10 cellular contexts compared by ENCODE assay signal in the genomic region with DNA sequence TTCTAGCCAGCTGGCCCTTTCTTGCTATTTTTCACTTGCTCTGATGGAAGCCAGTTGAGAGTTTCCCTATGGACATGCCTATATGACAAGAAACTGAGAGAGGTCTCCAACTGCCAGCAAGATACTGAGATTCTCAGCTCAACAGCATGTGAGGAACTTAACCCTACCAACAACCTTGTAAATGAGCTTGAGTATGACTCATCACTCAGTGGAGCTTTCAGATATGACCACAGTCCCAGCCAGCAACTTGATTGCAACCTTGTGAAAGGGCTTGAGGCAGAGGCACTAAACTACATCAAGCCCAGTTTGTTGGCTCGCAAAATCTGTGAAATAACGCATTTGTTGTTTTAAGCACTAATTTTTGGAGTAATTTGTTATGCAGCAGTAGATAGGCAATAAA.
DNase-seq lines count a peak whose midpoint lies in the region; ATAC-seq, FAIRE-seq and TF ChIP-seq lines count a peak whose summit lies in the region.
"Had no signal": no experiment of that assay in that cellular context is flagged by ENCODE, and none has a peak within 500 bp of the region (broad histone marks: within the 10 kb centered on the region; RNA-seq: fewer than 3 reads in every experiment).

No MANE protein-coding gene starts in this region.

- no peaks in the 10 kb centered on the region for H3K27me3 ChIP-seq in thyroid gland

- no peak overlapping the region for H3K27ac ChIP-seq in thyroid gland
- H3K27ac ChIP-seq: KMS-11 had no signal

- peak; percentile 98 for ATAC-seq in GM21619 (IDR thresholded peaks at IDR 0.05; ENCODE audit: unreplicated experiment)

- H3K36me3 ChIP-seq in thyroid gland, result no peaks in the 10 kb centered on the region

- 40 to 60% methylated on average over 2 of the region's 2 CpGs for WGBS in thyroid gland, 2 donors

- no peaks in the 10 kb centered on the region for H3K4me1 ChIP-seq in thyroid gland

- no peak overlapping the region for H3K4me3 ChIP-seq in thyroid gland (replicated peaks in 1 of 3)

- DNase-seq in EH (ENCODE audit: low read depth) (peak; percentile 72), HTR-8/SVneo (ENCODE audit: insufficient read length, low spot score) (peak; percentile 53), fibroblast of peridontal ligament (ENCODE audit: extremely low read depth) (peak; percentile 68), thyroid gland (no peak), NCI-H1694 treated with DMSO at 0.1 percent for 48 hours (lab: John Stamatoyannopoulos, UW) (no peak), RPMI8226 (no peak)
- no peak for DNase-seq in stimulated activated CD4-positive, alpha-beta T cell treated with anti-CD3 and anti-CD28 coated beads, Interleukin-2, amount 100 ng/mL, for 24 hours
- DNase-seq: activated CD4-positive, CD25-positive, alpha-beta regulatory T cell had no signal

- TF ChIP-seq CTCF in thyroid gland (IDR thresholded peaks at IDR 0.05), result no peak

- FAIRE-seq in HTR-8/SVneo (lab: Jason Lieb, UNC), result peak; percentile 54

- intact Hi-C loops in thyroid gland (cut with DNase I), result no loop called here

- no peak for TF ChIP-seq POLR2A in thyroid gland (IDR thresholded peaks at IDR 0.05)

- no peaks in the 10 kb centered on the region for H3K9me3 ChIP-seq in thyroid gland

Comparison
In these comparisons a context has a peak if more than half of its experiments do, and no peak if none do; other contexts are left out.
1. DNase-seq: peak in EH (single experiment), HTR-8/SVneo (single experiment) and fibroblast of peridontal ligament (single experiment); none in stimulated activated CD4-positive, alpha-beta T cell treated with anti-CD3 and anti-CD28 coated beads, Interleukin-2, amount 100 ng/mL, for 24 hours (0 of 2), thyroid gland (0 of 2), NCI-H1694 treated with DMSO at 0.1 percent for 48 hours (single experiment) and RPMI8226 (single experiment).